1 cellular context compared by ENCODE assay signal in genomic region chr11:1234771-1235614, GRCh38.
TF ChIP-seq lines count a peak whose summit lies in the region.

No MANE protein-coding gene starts in this region.

TF ChIP-seq in HepG2, 621 proteins besides CTCF, POLR2A, EP300 and RAD21 (continued from another document):
- TF ChIP-seq KDM6A (CRISPR knock-in tag; IDR thresholded peaks at IDR 0.05; ENCODE audit: low read depth) (no peak), ZNF720 (CRISPR knock-in tag; IDR thresholded peaks at IDR 0.05) (no peak), NR2F6 (IDR thresholded peaks at IDR 0.05) (no peak), NR2F6 (CRISPR knock-in tag; IDR thresholded peaks at IDR 0.05) (no peak), ZNF264 (CRISPR knock-in tag; IDR thresholded peaks at IDR 0.05) (no peak), ZFP36L1 (CRISPR knock-in tag; IDR thresholded peaks at IDR 0.05) (no peak)
